In genomic region chr7:29972315-29972669, GRCh38 we compare ENCODE assay signal across 21 cellular contexts. TPM values are rescaled to one million over a fixed set of nuclear protein-coding genes. Genes with fewer than 3 reads are reported as not detected.
DNase-seq lines count a peak whose midpoint lies in the region; ATAC-seq, FAIRE-seq and TF ChIP-seq lines count a peak whose summit lies in the region.
"Had no signal": no experiment of that assay in that cellular context is flagged by ENCODE, and none has a peak within 500 bp of the region (broad histone marks: within the 10 kb centered on the region; RNA-seq: fewer than 3 reads in every experiment).

No MANE protein-coding gene starts in this region.

- no peak overlapping the region for H3K27ac ChIP-seq in IMR-90 (ENCODE audit: insufficient read depth, low read length)
- H3K27ac ChIP-seq in K562 (ENCODE audit: extremely low read depth, low read depth, low read length): no peak overlapping the region
- no peak overlapping the region for H3K27ac ChIP-seq in H1 (ENCODE audit: low read depth, low read length)
- H3K27ac ChIP-seq in substantia nigra (ENCODE audit: low read depth, low read length, poor library complexity, severe bottlenecking): peak overlapping the region; percentile 71

- H4K5ac ChIP-seq in IMR-90 (ENCODE audit: low read depth, low read length) (no peak overlapping the region), H1 (ENCODE audit: insufficient read length, low read depth, low read length) (no peak overlapping the region)

- no peak for DNase-seq in IMR-90
- DNase-seq in K562 (ENCODE audit: extremely low read depth in 1 of 4, low spot score in 3 of 4): no peak
- no peak for DNase-seq in H1 (ENCODE audit: low read depth in 1 of 2, low spot score in 2 of 2)
- DNase-seq in substantia nigra (lab: John Stamatoyannopoulos, UW): no peak
- DNase-seq in SKM-1 (lab: John Stamatoyannopoulos, UW; ENCODE audit: unreplicated experiment): no peak
- DNase-seq in kidney glomerular epithelial cell (lab: John Stamatoyannopoulos, UW): no peak
- DNase-seq in retina: no peak
- no peak for DNase-seq in NCI-H82 (lab: John Stamatoyannopoulos, UW)
- DNase-seq: ACHN; BE2C; C1 segment of cervical spinal cord; CD4-positive, CD25-positive, alpha-beta regulatory T cell; CD8-positive, alpha-beta memory T cell; COR-L47; DMS 273 treated with DMSO at 0.1 percent for 48 hours; DMS53; DND-41; EL; GOT3 had no signal

- in situ Hi-C loops in IMR-90 (cut with MboI; ENCODE audit: low sequenced_read_pairs): no loop called here
- in situ Hi-C loops in K562 (cut with MboI): no loop called here

- H3K4me3 ChIP-seq in IMR-90 (ENCODE audit: insufficient read depth, low read depth, low read length): no peak overlapping the region
- no peak overlapping the region for H3K4me3 ChIP-seq in K562
- no peak overlapping the region for H3K4me3 ChIP-seq in H1 (ENCODE audit: extremely low read depth in 1 of 4, insufficient read depth in 2 of 4, low read depth in 3 of 4, low read length in 4 of 4)
- H3K4me3 ChIP-seq: GM12878, HAP-1 had no signal

- intact Hi-C loops in IMR-90 (cut with micrococcal nuclease) (no loop called here), K562 (cut with micrococcal nuclease) (no loop called here)

- no CpG with 5 or more reads among the region's 1 CpG for WGBS in IMR-90 (ENCODE audit: extremely low coverage in 2 of 2, insufficient read length in 1 of 2), 2 experiments
- 40% methylated on average over 1 of the region's 1 CpG for WGBS in K562 (ENCODE audit: insufficient coverage, low coverage, missing lambda C conversion rate)
- WGBS in H1 (ENCODE audit: extremely low coverage in 1 of 2, insufficient coverage in 1 of 2, insufficient read length in 1 of 2, insufficient replicate concordance in 2 of 2, low coverage in 1 of 2, low lambda C conversion rate in 2 of 2, missing lambda C conversion rate in 1 of 2), 2 experiments: 89% methylated on average over 1 of the region's 1 CpG; no CpG with 5 or more reads in 1 of the 2 experiments

- no peaks in the 10 kb centered on the region for H3K23me2 ChIP-seq in H1 (ENCODE audit: low read depth, low read length)

- peaks cover 23% of the 10 kb centered on the region for H3K9me1 ChIP-seq in IMR-90 (ENCODE audit: insufficient read depth, low read length)
- H3K9me1 ChIP-seq in K562 (ENCODE audit: control insufficient read depth, insufficient read depth, low read length): no peaks in the 10 kb centered on the region

- H3K56ac ChIP-seq in IMR-90 (ENCODE audit: extremely low read depth, insufficient read depth, low read length): no peak overlapping the region
- H3K56ac ChIP-seq in H1 (replicated peaks; ENCODE audit: insufficient read length, low read depth, low read length): no peak overlapping the region

- H2BK20ac ChIP-seq in IMR-90 (ENCODE audit: low read depth, low read length) (no peak overlapping the region), H1 (ENCODE audit: low read length) (no peak overlapping the region)

- POLR2A ChIA-PET in IMR-90 (lab: Charles Lee; ENCODE audit: unreplicated experiment): no interaction called here
- POLR2A ChIA-PET in K562 (lab: Yijun Ruan, JAX): no interaction called here
- POLR2A ChIA-PET in H1 (lab: Charles Lee; ENCODE audit: partially characterized antibody): interaction anchor here (0.7 kb wide), 1 partner anchor 59 kb away, joined by 3 read pairs; no protein-coding TSS in a partner anchor

- H3K4me2 ChIP-seq in IMR-90 (ENCODE audit: low read depth, low read length): no peak overlapping the region
- H3K4me2 ChIP-seq in K562 (ENCODE audit: insufficient read depth, low read length): no peak overlapping the region
- H3K4me2 ChIP-seq in H1 (ENCODE audit: insufficient read depth in 1 of 2, low read depth in 2 of 2, low read length in 2 of 2): no peak overlapping the region

- no peak for FAIRE-seq in K562 (lab: Jason Lieb, UNC)
- no peak for FAIRE-seq in H1 (lab: Jason Lieb, UNC)
- FAIRE-seq: GM12878 had no signal

- H2BK12ac ChIP-seq in H1 (ENCODE audit: low read depth, low read length): no peak overlapping the region

- H4K8ac ChIP-seq in IMR-90 (ENCODE audit: low read depth in 2 of 2, low read length in 2 of 2): no peak overlapping the region
- H4K8ac ChIP-seq in H1 (ENCODE audit: extremely low read depth, insufficient read depth, low read length): no peak overlapping the region

- no peak for TF ChIP-seq RAD21 in IMR-90 (IDR thresholded peaks at IDR 0.05; ENCODE audit: low read length)
- no peak for TF ChIP-seq RAD21 in K562 (CRISPR knock-in tag; conservative IDR thresholded peaks at IDR 0.05 in 1 of 2, IDR thresholded peaks at IDR 0.05 in 1 of 2)
- TF ChIP-seq RAD21 in H1 (IDR thresholded peaks at IDR 0.05 in 1 of 2, conservative IDR thresholded peaks at IDR 0.05 in 1 of 2; ENCODE audit: low read depth in 2 of 2, low read length in 2 of 2): no peak

- H3K27me3 ChIP-seq in IMR-90 (ENCODE audit: control insufficient read depth, insufficient read depth, low read length): no peaks in the 10 kb centered on the region
- H3K27me3 ChIP-seq in K562 (ENCODE audit: control insufficient read depth in 2 of 2, insufficient read depth in 2 of 2, low read length in 2 of 2): peaks cover 5 to 7% of the 10 kb centered on the region in 2 experiments; a peak in 3 of 5 replicates
- H3K27me3 ChIP-seq in H1 (replicated peaks in 1 of 4; ENCODE audit: control insufficient read depth in 3 of 4, extremely low read depth in 1 of 4, insufficient read depth in 3 of 4, low read length in 3 of 4): no peaks in the 10 kb centered on the region
- H3K27me3 ChIP-seq: BE2C had no signal

- dilution Hi-C loops in IMR-90 (cut with HindIII; ENCODE audit: low sequenced_read_pairs, unreplicated experiment): no loop called here

- no peaks in the 10 kb centered on the region for H3K9me3 ChIP-seq in IMR-90 (ENCODE audit: control insufficient read depth, insufficient read depth, low read length)
- H3K9me3 ChIP-seq in K562 (replicated peaks; ENCODE audit: control insufficient read depth, insufficient read depth, low read depth, low read length): no peaks in the 10 kb centered on the region
- no peaks in the 10 kb centered on the region for H3K9me3 ChIP-seq in H1 (ENCODE audit: insufficient read depth in 2 of 2, low read depth in 1 of 2, low read length in 1 of 2)
- H3K9me3 ChIP-seq: BE2C, HAP-1 had no signal

- H3K4ac ChIP-seq in IMR-90 (ENCODE audit: low read depth, low read length) (no peak overlapping the region), H1 (replicated peaks; ENCODE audit: insufficient read length, low read depth, low read length) (no peak overlapping the region)

- no peak overlapping the region for H2AK9ac ChIP-seq in IMR-90 (replicated peaks; ENCODE audit: low read depth, low read length, poor library complexity)

- TF ChIP-seq CTCF in IMR-90 (conservative IDR thresholded peaks at IDR 0.05; ENCODE audit: low read depth, low read length) (no peak), K562 (IDR thresholded peaks at IDR 0.05 in 2 of 3, conservative IDR thresholded peaks at IDR 0.05 in 1 of 3; ENCODE audit: insufficient read depth in 2 of 3, low read depth in 1 of 3, low read length in 3 of 3) (no peak), H1 (IDR thresholded peaks at IDR 0.05; ENCODE audit: control extremely low read depth in 1 of 3, insufficient read depth in 1 of 3, low read depth in 1 of 3, low read length in 3 of 3) (no peak)

- no peak overlapping the region for H2BK5ac ChIP-seq in IMR-90 (ENCODE audit: low read depth, low read length, poor library complexity, severe bottlenecking)
- H2BK5ac ChIP-seq in H1 (ENCODE audit: low read depth, low read length): no peak overlapping the region

- no peak overlapping the region for H2AFZ ChIP-seq in IMR-90 (replicated peaks; ENCODE audit: low read length, poor library complexity)
- H2AFZ ChIP-seq in K562 (ENCODE audit: low read depth, low read length): no peak overlapping the region
- H2AFZ ChIP-seq in H1 (ENCODE audit: low read length): no peak overlapping the region

- no peak overlapping the region for H2AK5ac ChIP-seq in IMR-90 (ENCODE audit: low read depth, low read length)
- no peak overlapping the region for H2AK5ac ChIP-seq in H1 (ENCODE audit: low read depth, low read length)

- H3K79me2 ChIP-seq in K562 (ENCODE audit: control insufficient read depth, insufficient read depth, low read length) (no peaks in the 10 kb centered on the region), H1 (ENCODE audit: control insufficient read depth in 1 of 2, insufficient read depth in 2 of 2, low read length in 2 of 2) (peaks cover 7 to 65% of the 10 kb centered on the region in 2 experiments)

- H3K79me1 ChIP-seq in IMR-90 (ENCODE audit: low read depth in 1 of 2, low read length in 2 of 2) (peaks cover 42 to 82% of the 10 kb centered on the region in 2 experiments), H1 (ENCODE audit: low read depth, low read length) (peaks cover 7% of the 10 kb centered on the region; the same call in 1 of the 2 replicates)

- TF ChIP-seq POLR2A in IMR-90 (IDR thresholded peaks at IDR 0.05; ENCODE audit: low read depth, low read length): no peak
- no peak for TF ChIP-seq POLR2A in K562 (conservative IDR thresholded peaks at IDR 0.05)
- TF ChIP-seq POLR2A in H1 (IDR thresholded peaks at IDR 0.05; ENCODE audit: control extremely low read depth in 1 of 2, low read depth in 2 of 2, low read length in 2 of 2): no peak

- H3K23ac ChIP-seq in IMR-90 (ENCODE audit: low read depth, low read length) (no peak overlapping the region), H1 (ENCODE audit: insufficient read length) (no peak overlapping the region)

- BruUV-seq in IMR-90 (replicated peaks; lab: Mats Ljungman, UMichigan): no TSS peak
- no TSS peak for BruUV-seq in K562 (replicated peaks; lab: Mats Ljungman, UMichigan)

- ATAC-seq in IMR-90 (ENCODE audit: low read depth): no peak
- ATAC-seq in K562: no peak
- ATAC-seq: GM12878 had no signal

- TF ChIP-seq EP300 in K562 (IDR thresholded peaks at IDR 0.05; ENCODE audit: low read length): no peak
- no peak for TF ChIP-seq EP300 in H1 (IDR thresholded peaks at IDR 0.05; ENCODE audit: borderline replicate concordance in 1 of 2, low read depth in 2 of 2, low read length in 2 of 2)

- CTCF ChIA-PET in IMR-90 (lab: Yijun Ruan, JAX): no interaction called here
- CTCF ChIA-PET in K562 (lab: Yijun Ruan, JAX; ENCODE audit: low intra/inter-chr PET ratio): no interaction called here
- CTCF ChIA-PET in H1 (lab: Charles Lee; ENCODE audit: partially characterized antibody): interaction anchor here (0.7 to 1.5 kb wide), 7 partner anchors 9 to 108 kb away, joined by 3 to 5 read pairs (median 3); no protein-coding TSS in a partner anchor

- H2BK15ac ChIP-seq in IMR-90 (ENCODE audit: low read depth, low read length) (no peak overlapping the region), H1 (ENCODE audit: low read length) (no peak overlapping the region)

- peaks cover 11% of the 10 kb centered on the region for H3K4me1 ChIP-seq in IMR-90 (ENCODE audit: control insufficient read depth, insufficient read depth, low read length)
- H3K4me1 ChIP-seq in K562 (replicated peaks in 1 of 2; ENCODE audit: control insufficient read depth in 2 of 2, insufficient read depth in 2 of 2, low read length in 2 of 2): no peaks in the 10 kb centered on the region
- no peaks in the 10 kb centered on the region for H3K4me1 ChIP-seq in H1 (replicated peaks in 1 of 4; ENCODE audit: control insufficient read depth in 3 of 4, insufficient read depth in 4 of 4, low read length in 3 of 4)

- H3K9ac ChIP-seq in IMR-90 (ENCODE audit: low read depth, low read length) (no peak overlapping the region), K562 (ENCODE audit: insufficient read depth in 1 of 2, low read depth in 2 of 2, low read length in 2 of 2) (no peak overlapping the region), H1 (replicated peaks in 1 of 4; ENCODE audit: extremely low read depth in 1 of 4, low read depth in 3 of 4, low read length in 3 of 4) (no peak overlapping the region)

- H3K14ac ChIP-seq in IMR-90 (replicated peaks; ENCODE audit: low read depth, low read length) (no peak overlapping the region), H1 (ENCODE audit: insufficient read length) (no peak overlapping the region)

- H2BK120ac ChIP-seq in IMR-90 (ENCODE audit: low read depth, low read length) (no peak overlapping the region), H1 (replicated peaks; ENCODE audit: low read depth, low read length) (no peak overlapping the region)

- H4K20me1 ChIP-seq in IMR-90 (ENCODE audit: insufficient read depth, low read length) (peaks cover 79% of the 10 kb centered on the region), K562 (replicated peaks; ENCODE audit: control insufficient read depth, insufficient read depth, low read length) (no peaks in the 10 kb centered on the region), H1 (replicated peaks in 1 of 2; ENCODE audit: control insufficient read depth in 1 of 2, insufficient read depth in 2 of 2, low read length in 2 of 2) (peaks cover 0 to 8% of the 10 kb centered on the region in 2 experiments)

- H3K36me3 ChIP-seq in IMR-90 (ENCODE audit: control insufficient read depth, insufficient read depth, low read length): peaks cover 5% of the 10 kb centered on the region
- H3K36me3 ChIP-seq in K562 (ENCODE audit: control insufficient read depth, insufficient read depth, low read length): no peaks in the 10 kb centered on the region
- H3K36me3 ChIP-seq in H1 (ENCODE audit: control insufficient read depth in 2 of 4, insufficient read depth in 4 of 4, low read length in 3 of 4): peaks cover 0 to 9% (median 4%) of the 10 kb centered on the region in 4 experiments; a peak in 5 of 8 replicates

- H3K18ac ChIP-seq in IMR-90 (ENCODE audit: low read depth, low read length): no peak overlapping the region
- no peak overlapping the region for H3K18ac ChIP-seq in H1 (ENCODE audit: extremely low read depth, low read length)

- no peak overlapping the region for H4K91ac ChIP-seq in IMR-90 (ENCODE audit: insufficient read depth, low read depth, low read length)
- H4K91ac ChIP-seq in H1 (replicated peaks; ENCODE audit: insufficient read length, low read length): no peak overlapping the region

RNA-seq across cellular contexts. Expression of gene SCRN1, which starts 17.3 kb away (rescaled TPM):
- 124 and 141 TPM in 2 replicates for total RNA-seq in IMR-90 (2012; rRNA removed)
- polyA plus RNA-seq in IMR-90 (2012; rRNA removed): 49.2 and 57.1 TPM in 2 replicates
- 22.1 and 25.6 TPM in 2 replicates for polyA plus RNA-seq in IMR-90 (2012; cell fraction: cytosol; rRNA removed)
- polyA plus RNA-seq in IMR-90 (2012; cell fraction: nucleus; rRNA removed; ENCODE audit: low replicate concordance): 18.4 and 54.4 TPM in 2 replicates
- 0.07 and 0.35 TPM in 2 replicates for total RNA-seq in K562 (2011; cell fraction: chromatin; rRNA removed; ENCODE audit: low replicate concordance)
- total RNA-seq in K562 (2011; cell fraction: nucleolus; rRNA removed): under 0.01 and 0.13 TPM in 2 replicates
- 0.23 and 0.37 TPM in 2 replicates for total RNA-seq in K562 (2011; cell fraction: nucleoplasm; rRNA removed)
- total RNA-seq in K562 (2014; rRNA removed): 0.16 and 1.4 TPM in 2 replicates
- 0.15 and 0.19 TPM in 2 replicates for total RNA-seq in K562 (2014; rRNA removed; fragmentation: Illumina TruSeq; extraction: Trizol)
- total RNA-seq in K562 (2015; rRNA removed; fragmentation: Illumina TruSeq; extraction: Trizol): 0.18 and 0.34 TPM in 2 replicates
- total RNA-seq in K562 (2021): 0.33 and 0.49 TPM in 2 replicates
- 0.15 and 0.60 TPM in 2 replicates for polyA plus RNA-seq in K562 (2011; rRNA removed)
- polyA plus RNA-seq in K562 (2011; cell fraction: cytosol; rRNA removed): 0.10 and 0.24 TPM in 2 replicates
- 0.06 and 0.28 TPM in 2 replicates for polyA plus RNA-seq in K562 (2011; cell fraction: nucleus; rRNA removed)
- 0.14 and 0.19 TPM in 2 replicates for polyA plus RNA-seq in K562 (2012)
- 0.13 and 0.24 TPM in 2 replicates for polyA plus RNA-seq in K562 (2014; fragmentation: Illumina TruSeq; extraction: Trizol)
- polyA plus RNA-seq in K562 (2014; fragmentation: Nextera tagmentation; extraction: Ambion mirVana): under 1 TPM; 0.20 to 0.34 TPM
- polyA plus RNA-seq in K562 (2014; rRNA removed): 0.09 and 0.20 TPM in 2 replicates
- 0.18 and 0.51 TPM in 2 replicates for polyA minus RNA-seq in K562 (2011; rRNA and poly(A)+ RNA removed)
- 0.57 and 1.2 TPM in 2 replicates for polyA minus RNA-seq in K562 (2011; cell fraction: cytosol; rRNA and poly(A)+ RNA removed)
- 0.11 TPM in 1 of 2 replicates, not detected in the other for polyA minus RNA-seq in K562 (2011; cell fraction: nucleus; rRNA and poly(A)+ RNA removed)
- total RNA-seq in H1 (2021; fragmentation: NEBNext Ultra II Directional; extraction: Animal tissue kit (Norgen Biotek cat#: 25700)): 70.5 and 75.8 TPM in 2 replicates
- polyA plus RNA-seq in H1 (2011; rRNA removed): 27.5 and 36.0 TPM in 2 replicates
- 40.2 TPM for polyA plus RNA-seq in H1 (2011; cell fraction: cytosol; rRNA removed)
- 33.7 TPM for polyA plus RNA-seq in H1 (2011; cell fraction: nucleus; rRNA removed)
- polyA plus RNA-seq in H1 (2012, experiment 1 of 2): 48.4 to 57.9 TPM (median 50.8 TPM) in 4 replicates
- polyA plus RNA-seq in H1 (2012, experiment 2 of 2): 4.6 TPM
- 46.3 TPM for polyA plus RNA-seq in H1 (2013, experiment 1 of 2)
- 47.2 TPM for polyA plus RNA-seq in H1 (2013, experiment 2 of 2)
- polyA minus RNA-seq in H1 (2011; rRNA and poly(A)+ RNA removed): 81.7 and 98.3 TPM in 2 replicates
- polyA minus RNA-seq in H1 (2011; cell fraction: cytosol; rRNA and poly(A)+ RNA removed): 42.4 TPM
- polyA minus RNA-seq in H1 (2011; cell fraction: nucleus; rRNA and poly(A)+ RNA removed): 30.0 TPM

RNA-seq across cellular contexts. Expression of gene FKBP14, which starts 54.2 kb away (rescaled TPM):
- 27.1 and 45.0 TPM in 2 replicates for total RNA-seq in IMR-90 (2012; rRNA removed)
- polyA plus RNA-seq in IMR-90 (2012; rRNA removed): 21.8 and 26.3 TPM in 2 replicates
- polyA plus RNA-seq in IMR-90 (2012; cell fraction: cytosol; rRNA removed): 5.9 and 7.5 TPM in 2 replicates
- 1.6 and 9.7 TPM in 2 replicates for polyA plus RNA-seq in IMR-90 (2012; cell fraction: nucleus; rRNA removed; ENCODE audit: low replicate concordance)
- 31.4 and 70.2 TPM in 2 replicates for total RNA-seq in K562 (2011; cell fraction: chromatin; rRNA removed; ENCODE audit: low replicate concordance)
- 21.6 and 22.7 TPM in 2 replicates for total RNA-seq in K562 (2011; cell fraction: nucleolus; rRNA removed)
- total RNA-seq in K562 (2011; cell fraction: nucleoplasm; rRNA removed): 37.8 and 59.8 TPM in 2 replicates
- 5.3 and 9.2 TPM in 2 replicates for total RNA-seq in K562 (2014; rRNA removed)
- total RNA-seq in K562 (2014; rRNA removed; fragmentation: Illumina TruSeq; extraction: Trizol): 27.9 and 33.3 TPM in 2 replicates
- 17.6 and 19.1 TPM in 2 replicates for total RNA-seq in K562 (2015; rRNA removed; fragmentation: Illumina TruSeq; extraction: Trizol)
- total RNA-seq in K562 (2021): 13.4 and 15.3 TPM in 2 replicates
- polyA plus RNA-seq in K562 (2011; rRNA removed): 23.1 and 26.9 TPM in 2 replicates
- polyA plus RNA-seq in K562 (2011; cell fraction: cytosol; rRNA removed): 4.3 and 12.2 TPM in 2 replicates
- polyA plus RNA-seq in K562 (2011; cell fraction: nucleus; rRNA removed): 7.8 and 10.1 TPM in 2 replicates
- 10.6 and 12.8 TPM in 2 replicates for polyA plus RNA-seq in K562 (2012)
- 14.9 and 20.5 TPM in 2 replicates for polyA plus RNA-seq in K562 (2014; fragmentation: Illumina TruSeq; extraction: Trizol)
- polyA plus RNA-seq in K562 (2014; fragmentation: Nextera tagmentation; extraction: Ambion mirVana): 10 to 100 TPM; 10.3 to 12.4 TPM
- 14.3 and 15.3 TPM in 2 replicates for polyA plus RNA-seq in K562 (2014; rRNA removed)
- 25.1 and 31.6 TPM in 2 replicates for polyA minus RNA-seq in K562 (2011; rRNA and poly(A)+ RNA removed)
- 7.8 and 8.0 TPM in 2 replicates for polyA minus RNA-seq in K562 (2011; cell fraction: cytosol; rRNA and poly(A)+ RNA removed)
- polyA minus RNA-seq in K562 (2011; cell fraction: nucleus; rRNA and poly(A)+ RNA removed): 11.0 and 20.3 TPM in 2 replicates
- 20.2 and 20.7 TPM in 2 replicates for total RNA-seq in H1 (2021; fragmentation: NEBNext Ultra II Directional; extraction: Animal tissue kit (Norgen Biotek cat#: 25700))
- 2.2 and 3.2 TPM in 2 replicates for polyA plus RNA-seq in H1 (2011; rRNA removed)
- polyA plus RNA-seq in H1 (2011; cell fraction: cytosol; rRNA removed): 5.4 TPM
- polyA plus RNA-seq in H1 (2011; cell fraction: nucleus; rRNA removed): 1.1 TPM
- polyA plus RNA-seq in H1 (2012, experiment 1 of 2): 4.8 to 12.2 TPM (median 8.4 TPM) in 4 replicates
- polyA plus RNA-seq in H1 (2012, experiment 2 of 2): 0.84 TPM
- 18.6 TPM for polyA plus RNA-seq in H1 (2013, experiment 1 of 2)
- polyA plus RNA-seq in H1 (2013, experiment 2 of 2): 25.1 TPM
- polyA minus RNA-seq in H1 (2011; rRNA and poly(A)+ RNA removed): 7.9 and 12.5 TPM in 2 replicates
- 3.2 TPM for polyA minus RNA-seq in H1 (2011; cell fraction: cytosol; rRNA and poly(A)+ RNA removed)
- polyA minus RNA-seq in H1 (2011; cell fraction: nucleus; rRNA and poly(A)+ RNA removed): 8.8 TPM

RNA-seq across cellular contexts. Expression of gene PLEKHA8, which starts 55.9 kb away (rescaled TPM):
- total RNA-seq in IMR-90 (2012; rRNA removed): 9.7 and 13.6 TPM in 2 replicates
- polyA plus RNA-seq in IMR-90 (2012; rRNA removed): 2.9 and 3.6 TPM in 2 replicates
- 0.76 and 0.88 TPM in 2 replicates for polyA plus RNA-seq in IMR-90 (2012; cell fraction: cytosol; rRNA removed)
- polyA plus RNA-seq in IMR-90 (2012; cell fraction: nucleus; rRNA removed; ENCODE audit: low replicate concordance): 1.0 and 5.6 TPM in 2 replicates
- 13.8 and 31.1 TPM in 2 replicates for total RNA-seq in K562 (2011; cell fraction: chromatin; rRNA removed; ENCODE audit: low replicate concordance)
- total RNA-seq in K562 (2011; cell fraction: nucleolus; rRNA removed): 6.5 and 8.7 TPM in 2 replicates
- 20.2 and 32.7 TPM in 2 replicates for total RNA-seq in K562 (2011; cell fraction: nucleoplasm; rRNA removed)
- total RNA-seq in K562 (2014; rRNA removed): 9.5 and 10.0 TPM in 2 replicates
- total RNA-seq in K562 (2014; rRNA removed; fragmentation: Illumina TruSeq; extraction: Trizol): 14.5 and 16.0 TPM in 2 replicates
- 12.0 and 12.8 TPM in 2 replicates for total RNA-seq in K562 (2015; rRNA removed; fragmentation: Illumina TruSeq; extraction: Trizol)
- 14.6 and 16.3 TPM in 2 replicates for total RNA-seq in K562 (2021)
- 12.4 and 15.1 TPM in 2 replicates for polyA plus RNA-seq in K562 (2011; rRNA removed)
- 3.1 and 8.1 TPM in 2 replicates for polyA plus RNA-seq in K562 (2011; cell fraction: cytosol; rRNA removed)
- polyA plus RNA-seq in K562 (2011; cell fraction: nucleus; rRNA removed): 11.5 and 23.8 TPM in 2 replicates
- 7.7 and 8.1 TPM in 2 replicates for polyA plus RNA-seq in K562 (2012)
- 10.3 and 11.8 TPM in 2 replicates for polyA plus RNA-seq in K562 (2014; fragmentation: Illumina TruSeq; extraction: Trizol)
- 1 to 10 TPM; 3.2 to 3.9 TPM for polyA plus RNA-seq in K562 (2014; fragmentation: Nextera tagmentation; extraction: Ambion mirVana)
- polyA plus RNA-seq in K562 (2014; rRNA removed): 6.0 and 7.8 TPM in 2 replicates
- 19.2 and 27.7 TPM in 2 replicates for polyA minus RNA-seq in K562 (2011; rRNA and poly(A)+ RNA removed)
- polyA minus RNA-seq in K562 (2011; cell fraction: cytosol; rRNA and poly(A)+ RNA removed): 7.1 and 8.4 TPM in 2 replicates
- 12.5 and 25.8 TPM in 2 replicates for polyA minus RNA-seq in K562 (2011; cell fraction: nucleus; rRNA and poly(A)+ RNA removed)
- 42.0 and 44.0 TPM in 2 replicates for total RNA-seq in H1 (2021; fragmentation: NEBNext Ultra II Directional; extraction: Animal tissue kit (Norgen Biotek cat#: 25700))
- 6.6 and 10.7 TPM in 2 replicates for polyA plus RNA-seq in H1 (2011; rRNA removed)
- 11.9 TPM for polyA plus RNA-seq in H1 (2011; cell fraction: cytosol; rRNA removed)
- 9.0 TPM for polyA plus RNA-seq in H1 (2011; cell fraction: nucleus; rRNA removed)
- polyA plus RNA-seq in H1 (2012, experiment 1 of 2): 12.6 to 22.0 TPM (median 17.5 TPM) in 4 replicates
- polyA plus RNA-seq in H1 (2012, experiment 2 of 2): 1.7 TPM
- polyA plus RNA-seq in H1 (2013, experiment 1 of 2): 17.8 TPM
- 16.9 TPM for polyA plus RNA-seq in H1 (2013, experiment 2 of 2)
- polyA minus RNA-seq in H1 (2011; rRNA and poly(A)+ RNA removed): 25.3 and 34.8 TPM in 2 replicates
- 14.1 TPM for polyA minus RNA-seq in H1 (2011; cell fraction: cytosol; rRNA and poly(A)+ RNA removed)
- polyA minus RNA-seq in H1 (2011; cell fraction: nucleus; rRNA and poly(A)+ RNA removed): 37.1 TPM

Comparison
In these comparisons a context has a peak if more than half of its experiments do, and no peak if none do; other contexts are left out.
1. RNA of gene SCRN1, which starts 17.3 kb away (total RNA-seq): 124 to 141 TPM in IMR-90 and 70.5 to 75.8 TPM in H1; under 0.01 to 1.4 TPM in K562; every median in the first group is over 10 times any median in the second.